24 cellular contexts compared by ENCODE assay signal in genomic region chr10:1591742-1592141, GRCh38.
"Had no signal": no experiment of that assay in that cellular context is flagged by ENCODE, and none has a peak within 500 bp of the region (broad histone marks: within the 10 kb centered on the region; RNA-seq: fewer than 3 reads in every experiment).

No MANE protein-coding gene starts in this region.

- H3K4me3 Mint-ChIP-seq: dendritic cell treated with granulocyte-macrophage colony-stimulating factor and Interleukin-4, amounts not matched to agents 40 ng/mL and 50 ng/mL, for 4 days; effector memory CD8-positive, alpha-beta T cell; endodermal cell had no signal

- H3K4me1 Mint-ChIP-seq: endodermal cell had no signal

- H3K27me3 Mint-ChIP-seq: dendritic cell treated with granulocyte-macrophage colony-stimulating factor and Interleukin-4, amounts not matched to agents 40 ng/mL and 50 ng/mL, for 4 days had no signal

- H3K4me1 ChIP-seq: colonic mucosa, esophagus squamous epithelium, gastroesophageal sphincter, heart right ventricle, left lung, lower lobe of right lung had no signal

- H3K27ac Mint-ChIP-seq: dendritic cell treated with granulocyte-macrophage colony-stimulating factor and Interleukin-4, amounts not matched to agents 40 ng/mL and 50 ng/mL, for 4 days; effector memory CD8-positive, alpha-beta T cell; endodermal cell had no signal

- DNase-seq: cerebellar nuclear complex; colonic mucosa; cortex of kidney; effector CD8-positive, alpha-beta T cell; effector memory CD8-positive, alpha-beta T cell; erythroblast; esophagus squamous epithelium; foreskin fibroblast; foreskin melanocyte; heart right ventricle; hippocampal formation; left cardiac atrium; left lung; left ventricle myocardium superior; lower lobe of right lung; mesenchymal stem cell; midbrain had no signal

- ATAC-seq: effector memory CD8-positive, alpha-beta T cell; esophagus mucosa; gastroesophageal sphincter; heart right ventricle; left cardiac atrium; left lung; left ventricle myocardium superior; lower lobe of right lung had no signal

- H3K27ac ChIP-seq: colonic mucosa, epithelial cell of prostate, esophagus squamous epithelium, gastroesophageal sphincter, heart right ventricle, left lung, lower lobe of right lung had no signal

- H3K27me3 ChIP-seq: colonic mucosa, esophagus squamous epithelium had no signal

- FAIRE-seq: endometrium, islet of Langerhans had no signal

- H3K9me3 Mint-ChIP-seq: dendritic cell treated with granulocyte-macrophage colony-stimulating factor and Interleukin-4, amounts not matched to agents 40 ng/mL and 50 ng/mL, for 4 days had no signal

- H3K36me3 ChIP-seq: colonic mucosa, esophagus squamous epithelium, gastroesophageal sphincter, heart right ventricle, left lung, lower lobe of right lung had no signal

- H3K9me3 ChIP-seq: colonic mucosa, esophagus squamous epithelium, gastroesophageal sphincter, heart right ventricle, lower lobe of right lung had no signal

- H3K4me3 ChIP-seq: colonic mucosa, esophagus squamous epithelium, gastroesophageal sphincter, heart right ventricle, left lung, lower lobe of right lung had no signal
